8 cellular contexts compared by ENCODE assay signal in the genomic region with DNA sequence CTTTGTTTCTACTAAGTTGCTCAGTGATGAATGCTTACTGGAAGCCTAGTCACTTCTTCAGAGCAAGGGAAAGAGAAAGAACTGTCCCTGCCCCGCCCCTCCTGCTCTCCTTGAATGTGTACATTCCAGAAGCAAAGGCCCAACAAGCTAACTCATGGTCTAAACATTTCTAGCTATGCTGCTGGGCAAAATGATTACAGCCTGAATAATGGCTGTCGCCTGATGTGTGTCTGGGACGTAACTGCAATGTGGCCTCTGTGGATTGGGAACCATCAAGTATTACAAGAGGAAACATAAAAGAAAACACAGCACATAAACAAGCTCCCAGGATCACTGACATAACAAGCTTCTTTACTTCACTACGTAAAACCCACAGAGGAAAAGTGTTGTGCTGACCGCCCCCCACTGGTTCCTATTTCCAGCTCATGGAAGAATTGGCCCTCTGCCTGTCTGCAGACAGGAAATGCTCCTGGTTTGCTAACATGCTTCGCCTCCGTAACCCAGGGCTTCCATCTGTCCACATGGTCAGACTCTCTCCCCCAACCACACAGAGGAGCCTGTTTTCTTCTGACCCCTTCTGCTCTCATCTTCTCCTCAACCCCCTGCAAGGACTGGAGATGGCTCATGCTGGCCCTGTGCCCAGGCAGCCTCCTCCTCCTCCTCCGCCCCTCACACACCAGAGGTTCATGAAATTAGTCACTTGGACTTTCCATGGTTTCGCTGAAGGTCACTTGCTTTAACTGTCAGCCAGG.
A peak's percentile ranks its signal among the peaks of the same experiment; 100 is the strongest.
DNase-seq lines count a peak whose midpoint lies in the region; ATAC-seq and TF ChIP-seq lines count a peak whose summit lies in the region.

No MANE protein-coding gene starts in this region.

- H3K4me1 ChIP-seq in neuronal stem cell (ENCODE audit: control insufficient read depth in 2 of 2, insufficient read depth in 1 of 2, low read depth in 1 of 2, low read length in 2 of 2), result peaks cover 15 to 33% of the 10 kb centered on the region in 2 donors
- peaks cover 37% of the 10 kb centered on the region for H3K4me1 ChIP-seq in testis

- no peaks in the 10 kb centered on the region for H3K9me3 ChIP-seq in neuronal stem cell (replicated peaks in 1 of 2; ENCODE audit: control insufficient read depth in 2 of 2, insufficient read depth in 1 of 2, low read depth in 1 of 2, low read length in 2 of 2)
- H3K9me3 ChIP-seq in testis, result no peaks in the 10 kb centered on the region

- no peak overlapping the region for H3K4me3 ChIP-seq in neuronal stem cell (ENCODE audit: low read length in 2 of 2)
- no peak overlapping the region for H3K4me3 ChIP-seq in testis

- no peak overlapping the region for H3K4ac ChIP-seq in neuronal stem cell (ENCODE audit: low read length)

- intact Hi-C loops in testis (cut with DNase I; ENCODE audit: low total_unique reads), result no loop called here

- H2BK120ac ChIP-seq in neuronal stem cell (ENCODE audit: low read depth, low read length), result no peak overlapping the region

- no peak overlapping the region for H3K9ac ChIP-seq in neuronal stem cell (ENCODE audit: low read depth, low read length, poor library complexity)

- peak; percentile 52 for ATAC-seq in GM21737 (IDR thresholded peaks at IDR 0.05; ENCODE audit: unreplicated experiment)

- TF ChIP-seq POLR2A in testis (IDR thresholded peaks at IDR 0.05), result no peak

- no CpG with 5 or more reads among the region's 9 CpGs for WGBS in neuronal stem cell (ENCODE audit: extremely low coverage in 2 of 2, insufficient read length in 2 of 2, insufficient replicate concordance in 1 of 2), 2 donors
- 45 to 52% methylated on average over 9 of the region's 9 CpGs for WGBS in testis, 2 donors

- in situ Hi-C loops in KBM-7 (cut with MboI; ENCODE audit: low pct_unique_long_range_greater_than_20kb, low sequenced_read_pairs), result no loop called here

- H3K27ac ChIP-seq in neuronal stem cell (replicated peaks; ENCODE audit: low read length), result no peak overlapping the region
- peak overlapping the region; percentile 47 to 79 for H3K27ac ChIP-seq in testis

- H2AFZ ChIP-seq in neuronal stem cell (ENCODE audit: low read length), result peak overlapping the region; percentile 53

- no peak for TF ChIP-seq CTCF in testis (IDR thresholded peaks at IDR 0.05)

- no peaks in the 10 kb centered on the region for H3K27me3 ChIP-seq in neuronal stem cell (ENCODE audit: control insufficient read depth in 3 of 3, insufficient read depth in 3 of 3, low read depth in 1 of 3, low read length in 3 of 3)
- H3K27me3 ChIP-seq in testis, result no peaks in the 10 kb centered on the region

- no peak overlapping the region for H2BK15ac ChIP-seq in neuronal stem cell (ENCODE audit: low read length)

- H2BK12ac ChIP-seq in neuronal stem cell (ENCODE audit: low read length), result no peak overlapping the region

- no peaks in the 10 kb centered on the region for H3K79me1 ChIP-seq in neuronal stem cell (ENCODE audit: low read depth, low read length)

- H4K91ac ChIP-seq in neuronal stem cell (ENCODE audit: low read depth, low read length, poor library complexity), result no peak overlapping the region

- DNase-seq in GM04503 (ENCODE audit: low read depth) (peak; percentile 95), KBM-7 (peak; percentile 75), fibroblast of peridontal ligament (ENCODE audit: extremely low read depth) (peak; percentile 93), neuronal stem cell (ENCODE audit: low spot score) (no peak), testis (peak; percentile 69), NCI-H2196 treated with DMSO at 0.1 percent for 48 hours (lab: John Stamatoyannopoulos, UW; ENCODE audit: unreplicated experiment) (no peak)
- peak; percentile 82 for DNase-seq in activated CD8-positive, alpha-beta memory T cell treated with anti-CD3 and anti-CD28 coated beads, Interleukin-2, amount 50 U/mL, for 48 hours

- no peaks in the 10 kb centered on the region for H3K36me3 ChIP-seq in neuronal stem cell (replicated peaks in 1 of 2; ENCODE audit: control insufficient read depth in 2 of 2, insufficient read depth in 2 of 2, low read length in 2 of 2)
- no peaks in the 10 kb centered on the region for H3K36me3 ChIP-seq in testis (ENCODE audit: low read depth, missing control alignments)

- H3K14ac ChIP-seq in neuronal stem cell (ENCODE audit: low read length), result no peak overlapping the region

- H4K8ac ChIP-seq in neuronal stem cell (ENCODE audit: low read depth, low read length), result no peak overlapping the region

- no peak overlapping the region for H2AK5ac ChIP-seq in neuronal stem cell (ENCODE audit: low read depth, low read length)

- H3K4me2 ChIP-seq in neuronal stem cell (ENCODE audit: insufficient read depth, low read length, poor library complexity, severe bottlenecking), result no peak overlapping the region

- no peak overlapping the region for H2BK5ac ChIP-seq in neuronal stem cell (ENCODE audit: low read length)

- H3K18ac ChIP-seq in neuronal stem cell (ENCODE audit: low read length), result peak overlapping the region; percentile 49

- no peak overlapping the region for H3K23ac ChIP-seq in neuronal stem cell (ENCODE audit: low read depth, low read length, poor library complexity)

Comparison
In these comparisons a context has a peak if more than half of its experiments do, and no peak if none do; other contexts are left out.
1. DNase-seq: peak in GM04503 (single experiment), KBM-7 (single experiment), activated CD8-positive, alpha-beta memory T cell treated with anti-CD3 and anti-CD28 coated beads, Interleukin-2, amount 50 U/mL, for 48 hours (single experiment), fibroblast of peridontal ligament (single experiment) and testis (single experiment); none in neuronal stem cell (single experiment) and NCI-H2196 treated with DMSO at 0.1 percent for 48 hours (single experiment).